ENCODE assay signal across 13 cellular contexts in genomic region chr2:112187046-112187715, GRCh38. TPM values are rescaled to one million over a fixed set of nuclear protein-coding genes. Genes with fewer than 3 reads are reported as not detected.
DNase-seq lines count a peak whose midpoint lies in the region; ATAC-seq and TF ChIP-seq lines count a peak whose summit lies in the region.
"Had no signal": no experiment of that assay in that cellular context is flagged by ENCODE, and none has a peak within 500 bp of the region (broad histone marks: within the 10 kb centered on the region; RNA-seq: fewer than 3 reads in every experiment).

No MANE protein-coding gene starts in this region.

- peak overlapping the region; percentile 47 for H3K4me3 Mint-ChIP-seq in activated naive CD8-positive, alpha-beta T cell treated with anti-CD3 and anti-CD28 coated beads for 36 hours

- no peak overlapping the region for H3K4me3 ChIP-seq in RWPE2 (ENCODE audit: severe bottlenecking)
- no peak overlapping the region for H3K4me3 ChIP-seq in skin epidermis
- H3K4me3 ChIP-seq in left lung = no peak overlapping the region

- H3K36me3 ChIP-seq in RWPE2 (ENCODE audit: low read depth) (no peaks in the 10 kb centered on the region), left lung (no peaks in the 10 kb centered on the region)

- TF ChIP-seq CTCF in RWPE2 (IDR thresholded peaks at IDR 0.05; ENCODE audit: poor library complexity, severe bottlenecking) = no peak
- no peak for TF ChIP-seq CTCF in left lung (IDR thresholded peaks at IDR 0.05)

- H3K9me3 ChIP-seq in RWPE2 (ENCODE audit: severe bottlenecking) = no peaks in the 10 kb centered on the region
- H3K9me3 ChIP-seq in left lung = no peaks in the 10 kb centered on the region
- H3K9me3 ChIP-seq: Caco-2 had no signal

- DNase-seq in activated CD4-positive, CD25-positive, alpha-beta regulatory T cell treated with anti-CD3 and anti-CD28 coated beads, Interleukin-2, amount 50 U/mL, for 72 hours = peak; percentile 37
- DNase-seq in activated CD4-positive, CD25-positive, alpha-beta regulatory T cell (lab: John Stamatoyannopoulos, UW) = no peak
- no peak for DNase-seq in RWPE2 (ENCODE audit: low spot score)
- no peak for DNase-seq in activated naive CD8-positive, alpha-beta T cell treated with anti-CD3 and anti-CD28 coated beads for 36 hours
- DNase-seq in foreskin melanocyte = no peak
- no peak for DNase-seq in left lung
- DNase-seq: Caco-2, glutamatergic neuron, GOT3, NCI-H1092, NCI-H345 had no signal

- H3K27me3 ChIP-seq in RWPE2 (ENCODE audit: insufficient read depth, poor library complexity, severe bottlenecking) = no peaks in the 10 kb centered on the region
- H3K27me3 ChIP-seq in left lung = peaks cover 0 to 5% of the 10 kb centered on the region in 2 donors

- peaks cover 39% of the 10 kb centered on the region for H3K36me3 Mint-ChIP-seq in activated naive CD8-positive, alpha-beta T cell treated with anti-CD3 and anti-CD28 coated beads for 36 hours

- H3K27me3 Mint-ChIP-seq in activated naive CD8-positive, alpha-beta T cell treated with anti-CD3 and anti-CD28 coated beads for 36 hours = no peaks in the 10 kb centered on the region

- H3K27ac Mint-ChIP-seq in activated naive CD8-positive, alpha-beta T cell treated with anti-CD3 and anti-CD28 coated beads for 36 hours = peak overlapping the region; percentile 99

- ATAC-seq in RWPE2 (ENCODE audit: low read depth) = no peak
- no peak for ATAC-seq in HG02973 (IDR thresholded peaks at IDR 0.05; ENCODE audit: unreplicated experiment)
- no peak for ATAC-seq in left lung

- intact Hi-C loops in left lung (cut with DNase I) = no loop called here

- H3K9me3 Mint-ChIP-seq in activated naive CD8-positive, alpha-beta T cell treated with anti-CD3 and anti-CD28 coated beads for 36 hours = peaks cover 11% of the 10 kb centered on the region

- H3K27ac ChIP-seq in RWPE2 (ENCODE audit: poor library complexity, severe bottlenecking) (peak overlapping the region; percentile 49), skin epidermis (peak overlapping the region in 12 of 21 experiments; percentile 1 to 88 (median 59)), left lung (no peak overlapping the region)

- H3K4me1 Mint-ChIP-seq in activated naive CD8-positive, alpha-beta T cell treated with anti-CD3 and anti-CD28 coated beads for 36 hours = peaks cover 78% of the 10 kb centered on the region

- peaks cover 5% of the 10 kb centered on the region for H3K4me1 ChIP-seq in RWPE2 (ENCODE audit: insufficient read depth, poor library complexity, severe bottlenecking)
- H3K4me1 ChIP-seq in left lung = no peaks in the 10 kb centered on the region
- H3K4me1 ChIP-seq: Caco-2 had no signal

RNA-seq across cellular contexts. Expression of gene FBLN7, which starts 49.0 kb away (rescaled TPM):
- total RNA-seq in activated naive CD8-positive, alpha-beta T cell treated with anti-CD3 and anti-CD28 coated beads for 36 hours = 1 to 10 TPM; 8.8 to 9.4 TPM
- total RNA-seq in left lung = 1 to 10 TPM; 2.6 to 3.1 TPM

Comparison
In these comparisons a context has a peak if more than half of its experiments do, and no peak if none do; other contexts are left out.
1. H3K27ac ChIP-seq: peak in RWPE2 (single experiment) and skin epidermis (12 of 21); none in left lung (0 of 2).